Comparison of ENCODE assay signal across 16 cellular contexts in genomic region chr5:11724947-11725346, GRCh38.
DNase-seq lines count a peak whose midpoint lies in the region; TF ChIP-seq lines count a peak whose summit lies in the region.
"Had no signal": no experiment of that assay in that cellular context is flagged by ENCODE, and none has a peak within 500 bp of the region (broad histone marks: within the 10 kb centered on the region; RNA-seq: fewer than 3 reads in every experiment).

No MANE protein-coding gene starts in this region.

- no peaks in the 10 kb centered on the region for H3K27me3 Mint-ChIP-seq in progenitor cell of endocrine pancreas

- no peak overlapping the region for H3K4me3 Mint-ChIP-seq in progenitor cell of endocrine pancreas (ENCODE audit: low read depth)
- H3K4me3 Mint-ChIP-seq: H9 had no signal

- H3K27ac ChIP-seq in VCaP: peak overlapping the region; percentile 43
- H3K27ac ChIP-seq: 22Rv1, BLaER1 had no signal

- H3K9me3 Mint-ChIP-seq in progenitor cell of endocrine pancreas (ENCODE audit: low read depth): peaks cover 2% of the 10 kb centered on the region
- H3K9me3 Mint-ChIP-seq: H9 had no signal

- peak overlapping the region; percentile 65 for H3K27ac Mint-ChIP-seq in progenitor cell of endocrine pancreas
- H3K27ac Mint-ChIP-seq: H9 had no signal

- peak; percentile 47 to 66 for DNase-seq in NCI-H2081 (lab: John Stamatoyannopoulos, UW)
- no peak for DNase-seq in NCI-H2081 treated with DMSO at 0.1 percent for 48 hours (lab: John Stamatoyannopoulos, UW)
- peak; percentile 46 for DNase-seq in M059J (ENCODE audit: low read depth)
- DNase-seq in progenitor cell of endocrine pancreas (ENCODE audit: low spot score, unreplicated experiment): no peak
- DNase-seq in iPS-NIHi7 (ENCODE audit: extremely low spot score): no peak
- DNase-seq in SW 1271 (lab: John Stamatoyannopoulos, UW): no peak
- DNase-seq in activated naive CD4-positive, alpha-beta T cell (lab: John Stamatoyannopoulos, UW): no peak
- DNase-seq: DMS153, H9, Karpas-422, NCI-H1436, NCI-H446 treated with DMSO at 0.1 percent for 48 hours, SK-N-SH had no signal

- peaks cover 22% of the 10 kb centered on the region for H3K4me1 Mint-ChIP-seq in progenitor cell of endocrine pancreas (ENCODE audit: low read depth)
- H3K4me1 Mint-ChIP-seq: H9 had no signal

- TF ChIP-seq CTCF in VCaP (conservative IDR thresholded peaks at IDR 0.05) (no peak), progenitor cell of endocrine pancreas (IDR thresholded peaks at IDR 0.05; ENCODE audit: unreplicated experiment) (no peak)

- peaks cover 22% of the 10 kb centered on the region for H3K36me3 Mint-ChIP-seq in progenitor cell of endocrine pancreas (ENCODE audit: insufficient read depth)

Comparison
In these comparisons a context has a peak if more than half of its experiments do, and no peak if none do; other contexts are left out.
1. DNase-seq: peak in NCI-H2081 (2 of 2) and M059J (single experiment); none in NCI-H2081 treated with DMSO at 0.1 percent for 48 hours (single experiment), progenitor cell of endocrine pancreas (single experiment), iPS-NIHi7 (single experiment), SW 1271 (0 of 2) and activated naive CD4-positive, alpha-beta T cell (0 of 4).